Comparison of ENCODE assay signal across 1 cellular context in genomic region chr11:46332568-46333128, GRCh38.
TF ChIP-seq lines count a peak whose summit lies in the region.

No MANE protein-coding gene starts in this region.

TF ChIP-seq in endothelial cell of umbilical vein, 7 proteins besides CTCF, POLR2A, EP300 and RAD21:
- TF ChIP-seq MAX (IDR thresholded peaks at IDR 0.05; ENCODE audit: insufficient read depth, insufficient read length): no peak
- no peak for TF ChIP-seq GATA2 (IDR thresholded peaks at IDR 0.05; ENCODE audit: insufficient read depth, insufficient read length, low read depth, low read length)
- TF ChIP-seq POLR2AphosphoS5 (IDR thresholded peaks at IDR 0.05; ENCODE audit: insufficient read depth, low read depth, low read length): no peak
- TF ChIP-seq JUN (IDR thresholded peaks at IDR 0.05; ENCODE audit: borderline replicate concordance, insufficient read depth, insufficient read length, low read depth): no peak
- no peak for TF ChIP-seq MYC (IDR thresholded peaks at IDR 0.05; ENCODE audit: low read depth, low read length)
- peak; percentile 99 for TF ChIP-seq EZH2 (IDR thresholded peaks at IDR 0.05; ENCODE audit: borderline replicate concordance, low read depth, low read length, severe bottlenecking)
- no peak for TF ChIP-seq FOS (IDR thresholded peaks at IDR 0.05; ENCODE audit: borderline replicate concordance, insufficient read depth, low read length)
